Comparison of ENCODE assay signal across 1 cellular context in the genomic region with DNA sequence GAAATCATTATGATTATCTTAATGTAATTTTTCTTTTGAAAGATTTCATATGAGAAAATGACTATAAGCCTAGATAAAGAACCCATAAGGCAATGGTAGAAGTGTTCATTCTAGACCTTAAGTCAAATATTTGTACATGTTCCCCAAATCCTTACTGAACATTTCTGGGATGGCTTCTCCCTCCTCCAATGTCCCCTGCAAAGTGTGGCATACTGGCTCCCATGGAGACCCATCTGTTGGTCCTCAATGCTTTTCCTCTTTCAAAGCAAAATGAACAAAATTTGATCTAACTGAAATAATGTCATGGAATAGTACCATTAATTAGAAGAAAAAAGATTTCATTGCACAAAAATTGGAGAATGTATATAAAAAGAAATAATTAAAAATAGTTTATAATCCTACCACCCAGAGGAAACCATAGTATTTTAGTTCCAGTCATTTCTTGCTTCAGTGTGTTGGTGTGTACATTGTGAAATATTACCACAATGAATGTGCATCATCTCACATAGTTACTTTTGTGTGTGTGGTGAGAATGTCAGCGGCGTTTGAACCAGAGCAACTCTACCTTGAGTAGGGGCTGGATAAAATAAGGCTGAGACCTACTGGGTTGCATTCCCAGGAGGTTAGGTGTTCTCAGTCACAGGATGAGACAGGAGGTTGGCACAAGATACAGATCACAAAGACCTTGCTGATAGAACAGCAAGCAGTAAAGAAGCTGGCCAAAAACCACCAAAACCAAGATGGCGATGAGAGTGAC.
TF ChIP-seq lines count a peak whose summit lies in the region.

No MANE protein-coding gene starts in this region.

TF ChIP-seq in GM23338, 12 proteins besides CTCF, POLR2A, EP300 and RAD21 (continued from another document):
- TF ChIP-seq ZNF462 (CRISPR knock-in tag; IDR thresholded peaks at IDR 0.05) (no peak), NANOG (IDR thresholded peaks at IDR 0.05; ENCODE audit: borderline replicate concordance) (no peak), EZH2 (IDR thresholded peaks at IDR 0.05; ENCODE audit: low read depth, unreplicated experiment) (no peak), EZH2phosphoT487 (IDR thresholded peaks at IDR 0.05; ENCODE audit: unreplicated experiment) (no peak)
- TF ChIP-seq, protein P1, sequence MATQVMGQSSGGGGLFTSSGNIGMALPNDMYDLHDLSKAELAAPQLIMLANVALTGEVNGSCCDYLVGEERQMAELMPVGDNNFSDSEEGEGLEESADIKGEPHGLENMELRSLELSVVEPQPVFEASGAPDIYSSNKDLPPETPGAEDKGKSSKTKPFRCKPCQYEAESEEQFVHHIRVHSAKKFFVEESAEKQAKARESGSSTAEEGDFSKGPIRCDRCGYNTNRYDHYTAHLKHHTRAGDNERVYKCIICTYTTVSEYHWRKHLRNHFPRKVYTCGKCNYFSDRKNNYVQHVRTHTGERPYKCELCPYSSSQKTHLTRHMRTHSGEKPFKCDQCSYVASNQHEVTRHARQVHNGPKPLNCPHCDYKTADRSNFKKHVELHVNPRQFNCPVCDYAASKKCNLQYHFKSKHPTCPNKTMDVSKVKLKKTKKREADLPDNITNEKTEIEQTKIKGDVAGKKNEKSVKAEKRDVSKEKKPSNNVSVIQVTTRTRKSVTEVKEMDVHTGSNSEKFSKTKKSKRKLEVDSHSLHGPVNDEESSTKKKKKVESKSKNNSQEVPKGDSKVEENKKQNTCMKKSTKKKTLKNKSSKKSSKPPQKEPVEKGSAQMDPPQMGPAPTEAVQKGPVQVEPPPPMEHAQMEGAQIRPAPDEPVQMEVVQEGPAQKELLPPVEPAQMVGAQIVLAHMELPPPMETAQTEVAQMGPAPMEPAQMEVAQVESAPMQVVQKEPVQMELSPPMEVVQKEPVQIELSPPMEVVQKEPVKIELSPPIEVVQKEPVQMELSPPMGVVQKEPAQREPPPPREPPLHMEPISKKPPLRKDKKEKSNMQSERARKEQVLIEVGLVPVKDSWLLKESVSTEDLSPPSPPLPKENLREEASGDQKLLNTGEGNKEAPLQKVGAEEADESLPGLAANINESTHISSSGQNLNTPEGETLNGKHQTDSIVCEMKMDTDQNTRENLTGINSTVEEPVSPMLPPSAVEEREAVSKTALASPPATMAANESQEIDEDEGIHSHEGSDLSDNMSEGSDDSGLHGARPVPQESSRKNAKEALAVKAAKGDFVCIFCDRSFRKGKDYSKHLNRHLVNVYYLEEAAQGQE (IDR thresholded peaks at IDR 0.05; ENCODE audit: unreplicated experiment), result no peak
